ENCODE assay signal across 1 cellular context in the genomic region with DNA sequence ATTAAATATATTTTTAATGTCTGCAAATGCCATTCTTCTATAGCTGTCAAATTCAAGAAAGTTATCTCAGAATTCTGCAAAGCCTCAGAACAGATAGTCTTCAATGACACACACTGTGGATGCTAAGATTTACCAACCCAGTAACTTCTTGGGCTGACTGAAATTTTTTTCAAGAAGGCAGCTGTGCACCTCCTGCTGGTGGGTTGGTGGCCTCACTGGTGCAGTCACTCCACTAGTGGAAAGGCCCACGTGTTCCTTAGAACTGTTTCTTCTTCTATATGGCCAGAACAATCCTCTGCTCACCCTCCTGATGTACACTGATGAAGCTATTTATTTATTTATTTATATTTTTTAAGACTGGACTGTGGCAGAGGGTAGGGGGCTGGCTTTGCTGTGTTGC.
TF ChIP-seq lines count a peak whose summit lies in the region.

No MANE protein-coding gene starts in this region.

TF ChIP-seq in K562, 482 proteins besides CTCF, POLR2A, EP300 and RAD21 (continued from another document):
- TF ChIP-seq, protein P1, sequence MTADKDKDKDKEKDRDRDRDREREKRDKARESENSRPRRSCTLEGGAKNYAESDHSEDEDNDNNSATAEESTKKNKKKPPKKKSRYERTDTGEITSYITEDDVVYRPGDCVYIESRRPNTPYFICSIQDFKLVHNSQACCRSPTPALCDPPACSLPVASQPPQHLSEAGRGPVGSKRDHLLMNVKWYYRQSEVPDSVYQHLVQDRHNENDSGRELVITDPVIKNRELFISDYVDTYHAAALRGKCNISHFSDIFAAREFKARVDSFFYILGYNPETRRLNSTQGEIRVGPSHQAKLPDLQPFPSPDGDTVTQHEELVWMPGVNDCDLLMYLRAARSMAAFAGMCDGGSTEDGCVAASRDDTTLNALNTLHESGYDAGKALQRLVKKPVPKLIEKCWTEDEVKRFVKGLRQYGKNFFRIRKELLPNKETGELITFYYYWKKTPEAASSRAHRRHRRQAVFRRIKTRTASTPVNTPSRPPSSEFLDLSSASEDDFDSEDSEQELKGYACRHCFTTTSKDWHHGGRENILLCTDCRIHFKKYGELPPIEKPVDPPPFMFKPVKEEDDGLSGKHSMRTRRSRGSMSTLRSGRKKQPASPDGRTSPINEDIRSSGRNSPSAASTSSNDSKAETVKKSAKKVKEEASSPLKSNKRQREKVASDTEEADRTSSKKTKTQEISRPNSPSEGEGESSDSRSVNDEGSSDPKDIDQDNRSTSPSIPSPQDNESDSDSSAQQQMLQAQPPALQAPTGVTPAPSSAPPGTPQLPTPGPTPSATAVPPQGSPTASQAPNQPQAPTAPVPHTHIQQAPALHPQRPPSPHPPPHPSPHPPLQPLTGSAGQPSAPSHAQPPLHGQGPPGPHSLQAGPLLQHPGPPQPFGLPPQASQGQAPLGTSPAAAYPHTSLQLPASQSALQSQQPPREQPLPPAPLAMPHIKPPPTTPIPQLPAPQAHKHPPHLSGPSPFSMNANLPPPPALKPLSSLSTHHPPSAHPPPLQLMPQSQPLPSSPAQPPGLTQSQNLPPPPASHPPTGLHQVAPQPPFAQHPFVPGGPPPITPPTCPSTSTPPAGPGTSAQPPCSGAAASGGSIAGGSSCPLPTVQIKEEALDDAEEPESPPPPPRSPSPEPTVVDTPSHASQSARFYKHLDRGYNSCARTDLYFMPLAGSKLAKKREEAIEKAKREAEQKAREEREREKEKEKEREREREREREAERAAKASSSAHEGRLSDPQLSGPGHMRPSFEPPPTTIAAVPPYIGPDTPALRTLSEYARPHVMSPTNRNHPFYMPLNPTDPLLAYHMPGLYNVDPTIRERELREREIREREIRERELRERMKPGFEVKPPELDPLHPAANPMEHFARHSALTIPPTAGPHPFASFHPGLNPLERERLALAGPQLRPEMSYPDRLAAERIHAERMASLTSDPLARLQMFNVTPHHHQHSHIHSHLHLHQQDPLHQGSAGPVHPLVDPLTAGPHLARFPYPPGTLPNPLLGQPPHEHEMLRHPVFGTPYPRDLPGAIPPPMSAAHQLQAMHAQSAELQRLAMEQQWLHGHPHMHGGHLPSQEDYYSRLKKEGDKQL (CRISPR knock-in tag; IDR thresholded peaks at IDR 0.05; ENCODE audit: borderline replicate concordance) = no peak
- TF ChIP-seq SP2 (IDR thresholded peaks at IDR 0.05; ENCODE audit: extremely low read depth, low read depth, low read length, poor library complexity, severe bottlenecking) = no peak
- no peak for TF ChIP-seq TCF7L2 (IDR thresholded peaks at IDR 0.05; ENCODE audit: low read depth, low read length)
- TF ChIP-seq, protein P2, sequence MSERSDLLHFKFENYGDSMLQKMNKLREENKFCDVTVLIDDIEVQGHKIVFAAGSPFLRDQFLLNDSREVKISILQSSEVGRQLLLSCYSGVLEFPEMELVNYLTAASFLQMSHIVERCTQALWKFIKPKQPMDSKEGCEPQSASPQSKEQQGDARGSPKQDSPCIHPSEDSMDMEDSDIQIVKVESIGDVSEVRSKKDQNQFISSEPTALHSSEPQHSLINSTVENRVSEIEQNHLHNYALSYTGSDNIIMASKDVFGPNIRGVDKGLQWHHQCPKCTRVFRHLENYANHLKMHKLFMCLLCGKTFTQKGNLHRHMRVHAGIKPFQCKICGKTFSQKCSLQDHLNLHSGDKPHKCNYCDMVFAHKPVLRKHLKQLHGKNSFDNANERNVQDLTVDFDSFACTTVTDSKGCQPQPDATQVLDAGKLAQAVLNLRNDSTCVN (CRISPR knock-in tag; IDR thresholded peaks at IDR 0.05) = no peak
- TF ChIP-seq, protein P3, sequence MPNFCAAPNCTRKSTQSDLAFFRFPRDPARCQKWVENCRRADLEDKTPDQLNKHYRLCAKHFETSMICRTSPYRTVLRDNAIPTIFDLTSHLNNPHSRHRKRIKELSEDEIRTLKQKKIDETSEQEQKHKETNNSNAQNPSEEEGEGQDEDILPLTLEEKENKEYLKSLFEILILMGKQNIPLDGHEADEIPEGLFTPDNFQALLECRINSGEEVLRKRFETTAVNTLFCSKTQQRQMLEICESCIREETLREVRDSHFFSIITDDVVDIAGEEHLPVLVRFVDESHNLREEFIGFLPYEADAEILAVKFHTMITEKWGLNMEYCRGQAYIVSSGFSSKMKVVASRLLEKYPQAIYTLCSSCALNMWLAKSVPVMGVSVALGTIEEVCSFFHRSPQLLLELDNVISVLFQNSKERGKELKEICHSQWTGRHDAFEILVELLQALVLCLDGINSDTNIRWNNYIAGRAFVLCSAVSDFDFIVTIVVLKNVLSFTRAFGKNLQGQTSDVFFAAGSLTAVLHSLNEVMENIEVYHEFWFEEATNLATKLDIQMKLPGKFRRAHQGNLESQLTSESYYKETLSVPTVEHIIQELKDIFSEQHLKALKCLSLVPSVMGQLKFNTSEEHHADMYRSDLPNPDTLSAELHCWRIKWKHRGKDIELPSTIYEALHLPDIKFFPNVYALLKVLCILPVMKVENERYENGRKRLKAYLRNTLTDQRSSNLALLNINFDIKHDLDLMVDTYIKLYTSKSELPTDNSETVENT (CRISPR knock-in tag; IDR thresholded peaks at IDR 0.05) = no peak
- TF ChIP-seq CC2D1A (IDR thresholded peaks at IDR 0.05) = no peak
- TF ChIP-seq, protein P4, sequence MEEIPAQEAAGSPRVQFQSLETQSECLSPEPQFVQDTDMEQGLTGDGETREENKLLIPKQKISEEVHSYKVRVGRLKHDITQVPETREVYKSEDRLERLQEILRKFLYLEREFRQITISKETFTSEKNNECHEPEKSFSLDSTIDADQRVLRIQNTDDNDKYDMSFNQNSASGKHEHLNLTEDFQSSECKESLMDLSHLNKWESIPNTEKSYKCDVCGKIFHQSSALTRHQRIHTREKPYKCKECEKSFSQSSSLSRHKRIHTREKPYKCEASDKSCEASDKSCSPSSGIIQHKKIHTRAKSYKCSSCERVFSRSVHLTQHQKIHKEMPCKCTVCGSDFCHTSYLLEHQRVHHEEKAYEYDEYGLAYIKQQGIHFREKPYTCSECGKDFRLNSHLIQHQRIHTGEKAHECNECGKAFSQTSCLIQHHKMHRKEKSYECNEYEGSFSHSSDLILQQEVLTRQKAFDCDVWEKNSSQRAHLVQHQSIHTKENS (CRISPR knock-in tag; IDR thresholded peaks at IDR 0.05) = no peak
- TF ChIP-seq ZNF263 (CRISPR knock-in tag; IDR thresholded peaks at IDR 0.05; ENCODE audit: borderline replicate concordance) = no peak
- TF ChIP-seq, protein P5, sequence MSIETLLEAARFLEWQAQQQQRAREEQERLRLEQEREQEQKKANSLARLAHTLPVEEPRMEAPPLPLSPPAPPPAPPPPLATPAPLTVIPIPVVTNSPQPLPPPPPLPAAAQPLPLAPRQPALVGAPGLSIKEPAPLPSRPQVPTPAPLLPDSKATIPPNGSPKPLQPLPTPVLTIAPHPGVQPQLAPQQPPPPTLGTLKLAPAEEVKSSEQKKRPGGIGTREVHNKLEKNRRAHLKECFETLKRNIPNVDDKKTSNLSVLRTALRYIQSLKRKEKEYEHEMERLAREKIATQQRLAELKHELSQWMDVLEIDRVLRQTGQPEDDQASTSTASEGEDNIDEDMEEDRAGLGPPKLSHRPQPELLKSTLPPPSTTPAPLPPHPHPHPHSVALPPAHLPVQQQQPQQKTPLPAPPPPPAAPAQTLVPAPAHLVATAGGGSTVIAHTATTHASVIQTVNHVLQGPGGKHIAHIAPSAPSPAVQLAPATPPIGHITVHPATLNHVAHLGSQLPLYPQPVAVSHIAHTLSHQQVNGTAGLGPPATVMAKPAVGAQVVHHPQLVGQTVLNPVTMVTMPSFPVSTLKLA (conservative IDR thresholded peaks at IDR 0.05) = no peak
